ENCODE assay signal across 8 cellular contexts in the genomic region with DNA sequence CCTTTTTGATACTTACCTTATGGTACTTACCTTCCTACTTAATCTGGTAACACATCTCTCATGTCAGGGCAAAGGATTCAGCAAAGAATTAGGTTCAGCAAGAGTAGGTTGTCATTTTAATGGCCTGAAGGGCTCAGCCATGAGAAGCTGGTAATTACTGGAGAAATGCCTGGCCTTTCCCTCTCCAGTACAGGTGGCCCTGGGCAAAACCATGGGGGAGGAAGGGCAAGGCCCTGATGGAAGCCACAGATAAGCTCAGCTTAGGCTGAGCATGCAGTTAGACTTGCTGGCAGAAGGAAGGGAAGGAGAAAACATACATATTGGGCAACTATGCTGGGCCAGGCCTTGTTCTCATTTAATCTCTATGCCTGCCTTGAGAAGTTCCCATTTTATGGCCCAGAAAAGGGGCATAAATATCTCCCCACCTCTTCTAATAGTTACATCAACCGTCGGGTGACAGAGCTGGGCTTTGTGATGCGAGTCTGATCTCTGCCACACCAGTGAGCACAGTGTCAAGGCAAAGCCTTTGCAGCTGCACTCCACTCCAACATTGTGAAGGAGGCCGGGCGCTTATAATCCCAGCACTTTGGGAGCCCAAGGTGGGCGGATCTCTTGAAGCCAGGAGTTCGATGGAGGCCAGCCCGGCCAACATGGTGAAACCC. TPM values are rescaled to one million over a fixed set of nuclear protein-coding genes. Genes with fewer than 3 reads are reported as not detected.
DNase-seq lines count a peak whose midpoint lies in the region; ATAC-seq lines count a peak whose summit lies in the region.

No MANE protein-coding gene starts in this region.

- no peaks in the 10 kb centered on the region for H3K9me3 ChIP-seq in HUES6 (ENCODE audit: control insufficient read depth, insufficient read depth, low read depth, low read length)

- no peak overlapping the region for H3K4me3 ChIP-seq in HUES6 (ENCODE audit: low read depth, low read length)

- DNase-seq in AG08396 (ENCODE audit: low spot score) = peak; percentile 24
- no peak for DNase-seq in activated naive CD8-positive, alpha-beta T cell treated with anti-CD3 and anti-CD28 coated beads, Interleukin-2, amount 10 ng/mL, durations not matched to agents 7 days and 5 days
- DNase-seq in memory B cell (ENCODE audit: low spot score in 2 of 2) = no peak
- no peak for DNase-seq in EL
- DNase-seq in activated CD4-positive, CD25-positive, alpha-beta regulatory T cell treated with anti-CD3 and anti-CD28 coated beads, Interleukin-2, amount 50 U/mL, for 72 hours = no peak
- DNase-seq in NCI-H1930 (lab: John Stamatoyannopoulos, UW) = no peak

- H3K36me3 ChIP-seq in HUES6 (ENCODE audit: control insufficient read depth, insufficient read depth, low read length) = peaks cover 23% of the 10 kb centered on the region

- ATAC-seq in activated naive CD8-positive, alpha-beta T cell treated with anti-CD3 and anti-CD28 coated beads, Interleukin-2, amount 10 ng/mL, durations not matched to agents 7 days and 5 days (ENCODE audit: low read depth) = no peak
- ATAC-seq in memory B cell (ENCODE audit: low read depth) = no peak
- ATAC-seq in GM18870 (IDR thresholded peaks at IDR 0.05; ENCODE audit: unreplicated experiment) = no peak

- no peaks in the 10 kb centered on the region for H3K27me3 ChIP-seq in HUES6 (ENCODE audit: control insufficient read depth, insufficient read depth, low read length)

- POLR2A ChIA-PET in activated naive CD8-positive, alpha-beta T cell treated with anti-CD3 and anti-CD28 coated beads, Interleukin-2, amount 10 ng/mL, durations not matched to agents 7 days and 5 days (lab: Charles Lee) = no interaction called here

- peaks cover 3% of the 10 kb centered on the region for H3K4me1 Mint-ChIP-seq in activated naive CD8-positive, alpha-beta T cell treated with anti-CD3 and anti-CD28 coated beads, Interleukin-2, amount 10 ng/mL, durations not matched to agents 7 days and 5 days
- H3K4me1 Mint-ChIP-seq in memory B cell = peaks cover 6% of the 10 kb centered on the region

- H3K4me1 ChIP-seq in HUES6 (ENCODE audit: control insufficient read depth, insufficient read depth, low read length) = peaks cover 23% of the 10 kb centered on the region

- no peak overlapping the region for H3K4me3 Mint-ChIP-seq in activated naive CD8-positive, alpha-beta T cell treated with anti-CD3 and anti-CD28 coated beads, Interleukin-2, amount 10 ng/mL, durations not matched to agents 7 days and 5 days
- H3K4me3 Mint-ChIP-seq in memory B cell = no peak overlapping the region

- no peaks in the 10 kb centered on the region for H3K9me3 Mint-ChIP-seq in activated naive CD8-positive, alpha-beta T cell treated with anti-CD3 and anti-CD28 coated beads, Interleukin-2, amount 10 ng/mL, durations not matched to agents 7 days and 5 days
- no peaks in the 10 kb centered on the region for H3K9me3 Mint-ChIP-seq in memory B cell

- H3K36me3 Mint-ChIP-seq in activated naive CD8-positive, alpha-beta T cell treated with anti-CD3 and anti-CD28 coated beads, Interleukin-2, amount 10 ng/mL, durations not matched to agents 7 days and 5 days = peaks cover 4% of the 10 kb centered on the region
- peaks cover 27% of the 10 kb centered on the region for H3K36me3 Mint-ChIP-seq in memory B cell

- H3K27ac Mint-ChIP-seq in activated naive CD8-positive, alpha-beta T cell treated with anti-CD3 and anti-CD28 coated beads, Interleukin-2, amount 10 ng/mL, durations not matched to agents 7 days and 5 days = peak overlapping the region; percentile 39
- H3K27ac Mint-ChIP-seq in memory B cell = peak overlapping the region; percentile 26

- H3K27ac ChIP-seq in HUES6 (ENCODE audit: low read depth, low read length) = peak overlapping the region; percentile 52

- no peaks in the 10 kb centered on the region for H3K27me3 Mint-ChIP-seq in activated naive CD8-positive, alpha-beta T cell treated with anti-CD3 and anti-CD28 coated beads, Interleukin-2, amount 10 ng/mL, durations not matched to agents 7 days and 5 days
- H3K27me3 Mint-ChIP-seq in memory B cell = no peaks in the 10 kb centered on the region

- peak overlapping the region; percentile 62 for H3K9ac ChIP-seq in HUES6 (ENCODE audit: low read length)

RNA-seq across cellular contexts. Expression of a gene that starts 18.7 kb away (rescaled TPM):
- 1 to 10 TPM; 8.2 to 8.7 TPM for total RNA-seq in activated naive CD8-positive, alpha-beta T cell treated with anti-CD3 and anti-CD28 coated beads, Interleukin-2, amount 10 ng/mL, durations not matched to agents 7 days and 5 days

RNA-seq across cellular contexts. Expression of a gene that starts 18.9 kb away (rescaled TPM):
- 10 to 100 TPM; 69.9 to 70.3 TPM for total RNA-seq in activated naive CD8-positive, alpha-beta T cell treated with anti-CD3 and anti-CD28 coated beads, Interleukin-2, amount 10 ng/mL, durations not matched to agents 7 days and 5 days
